Comparison of ENCODE assay signal across 17 cellular contexts in the genomic region with DNA sequence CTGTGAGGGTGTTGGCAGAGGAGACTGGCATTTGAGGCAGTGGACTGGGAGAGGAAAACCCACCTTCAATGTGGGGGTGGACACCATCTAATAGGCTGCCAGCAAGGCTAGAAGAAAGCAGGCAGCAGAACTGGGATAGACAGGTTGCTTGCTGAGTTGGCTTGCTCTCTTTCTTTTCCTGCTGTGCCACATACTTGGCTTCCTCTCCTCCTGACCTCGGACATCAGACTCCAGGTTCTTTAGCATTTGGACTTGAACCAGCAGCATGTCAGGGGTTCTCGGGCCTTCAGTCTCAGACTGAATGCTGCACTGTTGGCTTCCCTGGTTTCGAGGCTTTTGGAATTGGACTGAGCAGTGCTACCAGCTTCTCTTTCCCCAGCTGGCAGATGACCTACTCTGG. TPM values are rescaled to one million over a fixed set of nuclear protein-coding genes. Genes with fewer than 3 reads are reported as not detected.
DNase-seq lines count a peak whose midpoint lies in the region; ATAC-seq and TF ChIP-seq lines count a peak whose summit lies in the region.
"Had no signal": no experiment of that assay in that cellular context is flagged by ENCODE, and none has a peak within 500 bp of the region (broad histone marks: within the 10 kb centered on the region; RNA-seq: fewer than 3 reads in every experiment).

No MANE protein-coding gene starts in this region.

- no peaks in the 10 kb centered on the region for H3K9me3 ChIP-seq in lower lobe of right lung

- no peaks in the 10 kb centered on the region for H3K36me3 ChIP-seq in lower lobe of right lung
- H3K36me3 ChIP-seq: BLaER1 had no signal

- intact Hi-C loops in lower lobe of right lung (cut with DNase I), result no loop called here

- no peak for TF ChIP-seq CTCF in lower lobe of right lung (IDR thresholded peaks at IDR 0.05)

- no peaks in the 10 kb centered on the region for H3K27me3 ChIP-seq in lower lobe of right lung (ENCODE audit: low read depth)
- H3K27me3 ChIP-seq: BLaER1 had no signal

- DNase-seq in G401 (ENCODE audit: low spot score), result peak; percentile 76
- DNase-seq in NCI-H82 (lab: John Stamatoyannopoulos, UW), result peak; percentile 37
- peak; percentile 44 for DNase-seq in cerebellum (ENCODE audit: low spot score)
- DNase-seq in iris pigment epithelial cell (ENCODE audit: low read depth), result peak; percentile 17
- no peak for DNase-seq in lower lobe of right lung
- DNase-seq: 8988T; CD4-positive, alpha-beta memory T cell; DMS153; DMS79; GF-D8; GM23248; HCEC 1CT had no signal

- no peak overlapping the region for H3K27ac ChIP-seq in lower lobe of right lung
- H3K27ac ChIP-seq: BLaER1, GM23248 had no signal

- in situ Hi-C loops in G401 (cut with HindIII; ENCODE audit: low sequenced_read_pairs), result no loop called here

- H3K4me1 ChIP-seq in lower lobe of right lung, result no peaks in the 10 kb centered on the region
- H3K4me1 ChIP-seq: BLaER1 had no signal

- no peak overlapping the region for H3K4me3 ChIP-seq in lower lobe of right lung
- H3K4me3 ChIP-seq: BLaER1, GM23248, K562 had no signal

- ATAC-seq in lower lobe of right lung, result no peak
- no peak for ATAC-seq in HG02884 (IDR thresholded peaks at IDR 0.05; ENCODE audit: unreplicated experiment)
- ATAC-seq in HG03469 (IDR thresholded peaks at IDR 0.05; ENCODE audit: unreplicated experiment), result no peak
- no peak for ATAC-seq in HG03025 (IDR thresholded peaks at IDR 0.05; ENCODE audit: low FRiP score, unreplicated experiment)
- ATAC-seq: K562 had no signal

RNA-seq across cellular contexts. Expression of a gene that starts 16.0 kb away (rescaled TPM):
- total RNA-seq in G401 (2014; rRNA removed; shearing (Covaris generic)), result 0.06 and 0.14 TPM in 2 replicates
- total RNA-seq in cerebellum, result 32.8 TPM
- 11.1 TPM for total RNA-seq in lower lobe of right lung

Comparison
In these comparisons a context has a peak if more than half of its experiments do, and no peak if none do; other contexts are left out.
1. RNA of a gene that starts 16.0 kb away (total RNA-seq): 32.8 TPM in cerebellum (single experiment) and 11.1 TPM in lower lobe of right lung (single experiment); 0.06 to 0.14 TPM in G401; every median in the first group is over 10 times any median in the second.